17 cellular contexts compared by ENCODE assay signal in the genomic region with DNA sequence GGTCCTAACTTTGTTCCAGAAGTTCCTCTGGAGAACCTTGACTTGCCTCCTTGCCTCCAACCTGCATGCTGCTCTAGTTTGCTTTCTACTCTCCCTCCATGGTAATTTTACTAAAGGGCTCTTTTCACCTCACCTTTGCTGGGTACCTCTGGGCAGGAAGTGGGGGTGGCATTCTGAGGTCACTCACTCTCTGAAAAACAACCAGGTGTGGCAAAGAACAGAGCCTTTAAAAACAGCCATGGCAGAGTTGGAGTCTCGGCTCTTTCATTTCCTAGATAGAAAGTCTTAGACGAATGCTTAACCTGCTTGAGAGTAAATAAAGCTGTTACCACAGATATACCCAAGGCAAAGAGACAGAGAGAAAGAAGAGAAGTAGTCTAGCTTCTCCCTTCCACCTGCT.
A peak's percentile ranks its signal among the peaks of the same experiment; 100 is the strongest.
DNase-seq lines count a peak whose midpoint lies in the region; ATAC-seq lines count a peak whose summit lies in the region.
"Had no signal": no experiment of that assay in that cellular context is flagged by ENCODE, and none has a peak within 500 bp of the region (broad histone marks: within the 10 kb centered on the region; RNA-seq: fewer than 3 reads in every experiment).

No MANE protein-coding gene starts in this region.

- H3K27ac Mint-ChIP-seq in activated CD4-positive, alpha-beta T cell treated with anti-CD3 and anti-CD28 coated beads, Interleukin-2, amount 10 ng/mL, durations not matched to agents 7 days and 5 days: peak overlapping the region; percentile 86
- peak overlapping the region; percentile 90 for H3K27ac Mint-ChIP-seq in activated naive CD4-positive, alpha-beta T cell treated with anti-CD3 and anti-CD28 coated beads, Interleukin-2, amount 10 ng/mL, durations not matched to agents 7 days and 5 days
- H3K27ac Mint-ChIP-seq in stimulated activated effector memory CD8-positive, alpha-beta T cell treated with anti-CD3 and anti-CD28 coated beads, Interleukin-12 subunit alpha, Interleukin-12 subunit beta, amount 100 ng/mL, for 72 hours: peak overlapping the region; percentile 90

- no peaks in the 10 kb centered on the region for H3K27me3 Mint-ChIP-seq in activated CD4-positive, alpha-beta T cell treated with anti-CD3 and anti-CD28 coated beads, Interleukin-2, amount 10 ng/mL, durations not matched to agents 7 days and 5 days
- H3K27me3 Mint-ChIP-seq in activated naive CD4-positive, alpha-beta T cell treated with anti-CD3 and anti-CD28 coated beads, Interleukin-2, amount 10 ng/mL, durations not matched to agents 7 days and 5 days: no peaks in the 10 kb centered on the region

- H3K4me1 Mint-ChIP-seq in activated CD4-positive, alpha-beta T cell treated with anti-CD3 and anti-CD28 coated beads, Interleukin-2, amount 10 ng/mL, durations not matched to agents 7 days and 5 days: peaks cover 15% of the 10 kb centered on the region
- peaks cover 19% of the 10 kb centered on the region for H3K4me1 Mint-ChIP-seq in activated naive CD4-positive, alpha-beta T cell treated with anti-CD3 and anti-CD28 coated beads, Interleukin-2, amount 10 ng/mL, durations not matched to agents 7 days and 5 days
- H3K4me1 Mint-ChIP-seq in stimulated activated effector memory CD8-positive, alpha-beta T cell treated with anti-CD3 and anti-CD28 coated beads, Interleukin-12 subunit alpha, Interleukin-12 subunit beta, amount 100 ng/mL, for 72 hours: peaks cover 9% of the 10 kb centered on the region

- peaks cover 2% of the 10 kb centered on the region for H3K36me3 Mint-ChIP-seq in activated CD4-positive, alpha-beta T cell treated with anti-CD3 and anti-CD28 coated beads, Interleukin-2, amount 10 ng/mL, durations not matched to agents 7 days and 5 days (ENCODE audit: low read depth)
- H3K36me3 Mint-ChIP-seq in activated naive CD4-positive, alpha-beta T cell treated with anti-CD3 and anti-CD28 coated beads, Interleukin-2, amount 10 ng/mL, durations not matched to agents 7 days and 5 days: peaks cover 6% of the 10 kb centered on the region
- H3K36me3 Mint-ChIP-seq in stimulated activated effector memory CD8-positive, alpha-beta T cell treated with anti-CD3 and anti-CD28 coated beads, Interleukin-12 subunit alpha, Interleukin-12 subunit beta, amount 100 ng/mL, for 72 hours: no peaks in the 10 kb centered on the region

- H3K9me3 Mint-ChIP-seq in activated CD4-positive, alpha-beta T cell treated with anti-CD3 and anti-CD28 coated beads, Interleukin-2, amount 10 ng/mL, durations not matched to agents 7 days and 5 days: peaks cover 16% of the 10 kb centered on the region
- H3K9me3 Mint-ChIP-seq in activated naive CD4-positive, alpha-beta T cell treated with anti-CD3 and anti-CD28 coated beads, Interleukin-2, amount 10 ng/mL, durations not matched to agents 7 days and 5 days: peaks cover 14% of the 10 kb centered on the region
- H3K9me3 Mint-ChIP-seq in stimulated activated effector memory CD8-positive, alpha-beta T cell treated with anti-CD3 and anti-CD28 coated beads, Interleukin-12 subunit alpha, Interleukin-12 subunit beta, amount 100 ng/mL, for 72 hours: no peaks in the 10 kb centered on the region

- DNase-seq in stimulated activated naive CD4-positive, alpha-beta T cell (lab: John Stamatoyannopoulos, UW): peak; percentile 13 to 87 (median 64)
- no peak for DNase-seq in stimulated activated naive CD4-positive, alpha-beta T cell treated with Interleukin-2 at 50 U/mL for 16 hours (lab: John Stamatoyannopoulos, UW)
- DNase-seq in activated CD4-positive, alpha-beta T cell treated with anti-CD3 and anti-CD28 coated beads, Interleukin-2, amount 10 ng/mL, durations not matched to agents 7 days and 5 days: peak; percentile 50
- peak; percentile 60 for DNase-seq in activated naive CD4-positive, alpha-beta T cell treated with anti-CD3 and anti-CD28 coated beads, Interleukin-2, amount 10 ng/mL, durations not matched to agents 7 days and 5 days
- DNase-seq in stimulated activated effector memory CD8-positive, alpha-beta T cell treated with anti-CD3 and anti-CD28 coated beads, Interleukin-12 subunit alpha, Interleukin-12 subunit beta, amount 100 ng/mL, for 72 hours (ENCODE audit: low spot score in 2 of 2): no peak
- no peak for DNase-seq in AG08396 (ENCODE audit: low spot score)
- DNase-seq in ecto neural progenitor cell (ENCODE audit: low spot score): no peak
- DNase-seq: colonic mucosa, COR-L47, heart right ventricle, IMR-90, MG63, NCI-H146, NCI-H2171, NCI-H748 treated with DMSO at 0.1 percent for 48 hours, transverse colon had no signal

- CTCF ChIA-PET in activated CD4-positive, alpha-beta T cell treated with anti-CD3 and anti-CD28 coated beads, Interleukin-2, amount 10 ng/mL, durations not matched to agents 7 days and 5 days (lab: Charles Lee): no interaction called here
- CTCF ChIA-PET in activated naive CD4-positive, alpha-beta T cell treated with anti-CD3 and anti-CD28 coated beads, Interleukin-2, amount 10 ng/mL, durations not matched to agents 7 days and 5 days (lab: Charles Lee): no interaction called here

- POLR2A ChIA-PET in activated CD4-positive, alpha-beta T cell treated with anti-CD3 and anti-CD28 coated beads, Interleukin-2, amount 10 ng/mL, durations not matched to agents 7 days and 5 days (lab: Charles Lee): no interaction called here

- no peak overlapping the region for H3K4me3 Mint-ChIP-seq in activated CD4-positive, alpha-beta T cell treated with anti-CD3 and anti-CD28 coated beads, Interleukin-2, amount 10 ng/mL, durations not matched to agents 7 days and 5 days
- H3K4me3 Mint-ChIP-seq in activated naive CD4-positive, alpha-beta T cell treated with anti-CD3 and anti-CD28 coated beads, Interleukin-2, amount 10 ng/mL, durations not matched to agents 7 days and 5 days: no peak overlapping the region
- H3K4me3 Mint-ChIP-seq in stimulated activated effector memory CD8-positive, alpha-beta T cell treated with anti-CD3 and anti-CD28 coated beads, Interleukin-12 subunit alpha, Interleukin-12 subunit beta, amount 100 ng/mL, for 72 hours: no peak overlapping the region

- no peak for ATAC-seq in stimulated activated effector memory CD8-positive, alpha-beta T cell treated with anti-CD3 and anti-CD28 coated beads, Interleukin-12 subunit alpha, Interleukin-12 subunit beta, amount 100 ng/mL, for 72 hours
- ATAC-seq in GM19328 (IDR thresholded peaks at IDR 0.05; ENCODE audit: unreplicated experiment): no peak
- ATAC-seq: heart right ventricle had no signal

Comparison
In these comparisons a context has a peak if more than half of its experiments do, and no peak if none do; other contexts are left out.
1. DNase-seq: peak in stimulated activated naive CD4-positive, alpha-beta T cell (6 of 6), activated CD4-positive, alpha-beta T cell treated with anti-CD3 and anti-CD28 coated beads, Interleukin-2, amount 10 ng/mL, durations not matched to agents 7 days and 5 days (single experiment) and activated naive CD4-positive, alpha-beta T cell treated with anti-CD3 and anti-CD28 coated beads, Interleukin-2, amount 10 ng/mL, durations not matched to agents 7 days and 5 days (single experiment); none in stimulated activated naive CD4-positive, alpha-beta T cell treated with Interleukin-2 at 50 U/mL for 16 hours (single experiment), stimulated activated effector memory CD8-positive, alpha-beta T cell treated with anti-CD3 and anti-CD28 coated beads, Interleukin-12 subunit alpha, Interleukin-12 subunit beta, amount 100 ng/mL, for 72 hours (0 of 2), AG08396 (single experiment) and ecto neural progenitor cell (single experiment).
2. Peak in every context shown above with its lines, with median percentiles within 50 percentile points of each other: H3K27ac Mint-ChIP-seq.